Comparison of ENCODE assay signal across 12 cellular contexts in genomic region chr6:138844203-138844602, GRCh38. TPM values are rescaled to one million over a fixed set of nuclear protein-coding genes. Genes with fewer than 3 reads are reported as not detected.
A peak's percentile ranks its signal among the peaks of the same experiment; 100 is the strongest.
DNase-seq lines count a peak whose midpoint lies in the region; ATAC-seq and TF ChIP-seq lines count a peak whose summit lies in the region.
"Had no signal": no experiment of that assay in that cellular context is flagged by ENCODE, and none has a peak within 500 bp of the region (broad histone marks: within the 10 kb centered on the region; RNA-seq: fewer than 3 reads in every experiment).

No MANE protein-coding gene starts in this region.

- H3K4me1 Mint-ChIP-seq in WTC11, result peaks cover 7% of the 10 kb centered on the region

- H3K27ac ChIP-seq in left ventricle myocardium inferior (replicated peaks) (peak overlapping the region; percentile 84), RWPE1 (no peak overlapping the region; the same call in 1 of the 2 replicates)
- H3K27ac ChIP-seq: upper lobe of left lung had no signal

- H3K36me3 ChIP-seq in left ventricle myocardium inferior, result no peaks in the 10 kb centered on the region
- H3K36me3 ChIP-seq: upper lobe of left lung had no signal

- ATAC-seq in WTC11 (peak; percentile 62), GM19467 (IDR thresholded peaks at IDR 0.05; ENCODE audit: unreplicated experiment) (no peak), HG03354 (IDR thresholded peaks at IDR 0.05; ENCODE audit: poor library complexity, severe bottlenecking, unreplicated experiment) (no peak)

- no peaks in the 10 kb centered on the region for H3K36me3 Mint-ChIP-seq in WTC11

- intact Hi-C loops in left ventricle myocardium inferior (cut with micrococcal nuclease), result no loop called here

- TF ChIP-seq CTCF in WTC11 (IDR thresholded peaks at IDR 0.05) (no peak), left ventricle myocardium inferior (IDR thresholded peaks at IDR 0.05; ENCODE audit: borderline replicate concordance) (no peak), RWPE1 (conservative IDR thresholded peaks at IDR 0.05; ENCODE audit: low read depth) (no peak)

- H3K9me3 Mint-ChIP-seq in WTC11, result peaks cover 7% of the 10 kb centered on the region; the same call in 1 of the 2 replicates

- DNase-seq in NCI-H524 (lab: John Stamatoyannopoulos, UW) (peak; percentile 21 to 63), NCI-H524 treated with DMSO at 0.1 percent for 48 hours (lab: John Stamatoyannopoulos, UW) (no peak), WTC11 (ENCODE audit: low spot score) (no peak), left ventricle myocardium inferior (peak; percentile 70), superior temporal gyrus (ENCODE audit: extremely low spot score) (peak; percentile 40), RWPE1 (ENCODE audit: low spot score) (no peak)
- DNase-seq: activated CD4-positive, alpha-beta memory T cell treated with anti-CD3 and anti-CD28 coated beads for 36 hours; amniotic stem cell; SIG-M5; upper lobe of left lung had no signal

- no peak overlapping the region for H3K4me3 Mint-ChIP-seq in WTC11
- H3K4me3 Mint-ChIP-seq: activated CD4-positive, alpha-beta memory T cell treated with anti-CD3 and anti-CD28 coated beads for 36 hours had no signal

- H3K9me3 ChIP-seq in left ventricle myocardium inferior (replicated peaks), result no peaks in the 10 kb centered on the region
- H3K9me3 ChIP-seq: upper lobe of left lung had no signal

- H3K27me3 ChIP-seq in left ventricle myocardium inferior (ENCODE audit: low read depth), result no peaks in the 10 kb centered on the region
- H3K27me3 ChIP-seq: upper lobe of left lung had no signal

- POLR2A ChIA-PET in WTC11 (lab: Charles Lee), result no interaction called here
- POLR2A ChIA-PET in RWPE1 (lab: Yijun Ruan, JAX; ENCODE audit: low non-redundant PET), result no interaction called here

- H3K4me1 ChIP-seq in left ventricle myocardium inferior, result peaks cover 30% of the 10 kb centered on the region
- H3K4me1 ChIP-seq: upper lobe of left lung had no signal

- peak overlapping the region; percentile 32 for H3K4me3 ChIP-seq in left ventricle myocardium inferior
- H3K4me3 ChIP-seq: upper lobe of left lung had no signal

- CTCF ChIA-PET in WTC11 (lab: Charles Lee) (no interaction called here), RWPE1 (lab: Yijun Ruan, JAX) (interaction anchor here (0.6 kb wide), 2 partner anchors 190 to 516 kb away, joined by 3 to 5 read pairs; no protein-coding TSS in a partner anchor)

- H3K27me3 Mint-ChIP-seq in WTC11 (ENCODE audit: low read depth), result no peaks in the 10 kb centered on the region
- H3K27me3 Mint-ChIP-seq: activated CD4-positive, alpha-beta memory T cell treated with anti-CD3 and anti-CD28 coated beads for 36 hours had no signal

- H3K27ac Mint-ChIP-seq in WTC11, result no peak overlapping the region
- H3K27ac Mint-ChIP-seq: activated CD4-positive, alpha-beta memory T cell treated with anti-CD3 and anti-CD28 coated beads for 36 hours had no signal

TF ChIP-seq in WTC11, 78 proteins besides CTCF, POLR2A, EP300 and RAD21:
- TF ChIP-seq, protein P1, sequence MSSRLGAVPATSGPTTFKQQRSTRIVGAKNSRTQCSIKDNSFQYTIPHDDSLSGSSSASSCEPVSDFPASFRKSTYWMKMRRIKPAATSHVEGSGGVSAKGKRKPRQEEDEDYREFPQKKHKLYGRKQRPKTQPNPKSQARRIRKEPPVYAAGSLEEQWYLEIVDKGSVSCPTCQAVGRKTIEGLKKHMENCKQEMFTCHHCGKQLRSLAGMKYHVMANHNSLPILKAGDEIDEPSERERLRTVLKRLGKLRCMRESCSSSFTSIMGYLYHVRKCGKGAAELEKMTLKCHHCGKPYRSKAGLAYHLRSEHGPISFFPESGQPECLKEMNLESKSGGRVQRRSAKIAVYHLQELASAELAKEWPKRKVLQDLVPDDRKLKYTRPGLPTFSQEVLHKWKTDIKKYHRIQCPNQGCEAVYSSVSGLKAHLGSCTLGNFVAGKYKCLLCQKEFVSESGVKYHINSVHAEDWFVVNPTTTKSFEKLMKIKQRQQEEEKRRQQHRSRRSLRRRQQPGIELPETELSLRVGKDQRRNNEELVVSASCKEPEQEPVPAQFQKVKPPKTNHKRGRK (CRISPR knock-in tag; IDR thresholded peaks at IDR 0.05; ENCODE audit: borderline replicate concordance), result no peak
- TF ChIP-seq GTF2I (CRISPR knock-in tag; conservative IDR thresholded peaks at IDR 0.05) (no peak), TEAD1 (CRISPR knock-in tag; IDR thresholded peaks at IDR 0.05) (no peak), FOXK1 (CRISPR knock-in tag; IDR thresholded peaks at IDR 0.05) (no peak), HMGA2 (CRISPR knock-in tag; IDR thresholded peaks at IDR 0.05) (no peak), ATF1 (CRISPR knock-in tag; IDR thresholded peaks at IDR 0.05) (no peak), JUN (CRISPR knock-in tag; IDR thresholded peaks at IDR 0.05) (no peak)
- TF ChIP-seq, protein P2, sequence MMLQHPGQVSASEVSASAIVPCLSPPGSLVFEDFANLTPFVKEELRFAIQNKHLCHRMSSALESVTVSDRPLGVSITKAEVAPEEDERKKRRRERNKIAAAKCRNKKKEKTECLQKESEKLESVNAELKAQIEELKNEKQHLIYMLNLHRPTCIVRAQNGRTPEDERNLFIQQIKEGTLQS (CRISPR knock-in tag; conservative IDR thresholded peaks at IDR 0.05), result no peak
- TF ChIP-seq, protein P3, sequence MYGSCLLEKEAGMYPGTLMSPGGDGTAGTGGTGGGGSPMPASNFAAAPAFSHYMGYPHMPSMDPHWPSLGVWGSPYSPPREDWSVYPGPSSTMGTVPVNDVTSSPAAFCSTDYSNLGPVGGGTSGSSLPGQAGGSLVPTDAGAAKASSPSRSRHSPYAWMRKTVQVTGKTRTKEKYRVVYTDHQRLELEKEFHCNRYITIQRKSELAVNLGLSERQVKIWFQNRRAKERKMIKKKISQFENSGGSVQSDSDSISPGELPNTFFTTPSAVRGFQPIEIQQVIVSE (CRISPR knock-in tag; IDR thresholded peaks at IDR 0.05; ENCODE audit: borderline replicate concordance), result no peak

RNA-seq across cellular contexts. Expression of gene ECT2L, which starts 48.3 kb away (rescaled TPM):
- total RNA-seq in WTC11 (2021) (not detected in 3 replicates), left ventricle myocardium inferior (1.6 TPM)
- total RNA-seq: activated CD4-positive, alpha-beta memory T cell treated with anti-CD3 and anti-CD28 coated beads for 36 hours had no signal

Comparison
In these comparisons a context has a peak if more than half of its experiments do, and no peak if none do; other contexts are left out.
1. DNase-seq: peak in NCI-H524 (2 of 2), left ventricle myocardium inferior (single experiment) and superior temporal gyrus (single experiment); none in NCI-H524 treated with DMSO at 0.1 percent for 48 hours (single experiment), WTC11 (single experiment) and RWPE1 (single experiment).